In genomic region chr1:180081474-180081873, GRCh38 we compare ENCODE assay signal across 18 cellular contexts.
A peak's percentile ranks its signal among the peaks of the same experiment; 100 is the strongest.
DNase-seq lines count a peak whose midpoint lies in the region; ATAC-seq and TF ChIP-seq lines count a peak whose summit lies in the region.
"Had no signal": no experiment of that assay in that cellular context is flagged by ENCODE, and none has a peak within 500 bp of the region (broad histone marks: within the 10 kb centered on the region; RNA-seq: fewer than 3 reads in every experiment).

No MANE protein-coding gene starts in this region.

- H3F3A ChIP-seq in SK-N-SH (replicated peaks; ENCODE audit: insufficient read depth): peaks cover 10% of the 10 kb centered on the region
- peaks cover 5% of the 10 kb centered on the region for H3F3A ChIP-seq in PC-3 (ENCODE audit: low read length, unreplicated experiment)

- CTCF ChIA-PET in SK-N-SH (lab: Yijun Ruan, JAX) (no interaction called here), PC-3 (lab: Charles Lee) (no interaction called here)

- H3K4me2 ChIP-seq in SK-N-SH (no peak overlapping the region), PC-3 (ENCODE audit: low read length) (0 out of 2 replicates have a peak overlapping the region, but pooled peaks have one; percentile 12)
- H3K4me2 ChIP-seq: A549, BLaER1 had no signal

- H3K4me1 ChIP-seq in SK-N-SH (ENCODE audit: control insufficient read depth in 1 of 2, insufficient read depth in 2 of 2, low read depth in 1 of 2, low read length in 1 of 2): no peaks in the 10 kb centered on the region
- H3K4me1 ChIP-seq in PC-3 (ENCODE audit: insufficient read depth, low read length): peaks cover 26% of the 10 kb centered on the region
- H3K4me1 ChIP-seq in uterus: no peaks in the 10 kb centered on the region
- H3K4me1 ChIP-seq: A549, BE2C, BLaER1 had no signal

- TF ChIP-seq EP300 in SK-N-SH (IDR thresholded peaks at IDR 0.05; ENCODE audit: borderline replicate concordance in 1 of 2, low read depth in 1 of 2, low read length in 1 of 2): no peak

- DNase-seq in SK-N-SH (no peak), PC-3 (peak; percentile 22), left colon (no peak), ACHN (no peak), uterus (no peak), NCI-H69 (lab: John Stamatoyannopoulos, UW) (no peak)
- DNase-seq: BE2C; C1 segment of cervical spinal cord; CD4-positive, alpha-beta memory T cell; CD4-positive, CD25-positive, alpha-beta regulatory T cell; CD8-positive, alpha-beta memory T cell; COR-L47; DMS79 treated with DMSO at 0.1 percent for 48 hours; GF-D8 had no signal

- TF ChIP-seq CTCF in SK-N-SH (IDR thresholded peaks at IDR 0.05) (no peak), PC-3 (conservative IDR thresholded peaks at IDR 0.05; ENCODE audit: low read depth, low read length) (no peak), uterus (IDR thresholded peaks at IDR 0.05) (no peak)

- no peak overlapping the region for H3K4me3 ChIP-seq in SK-N-SH (ENCODE audit: low read depth in 2 of 2, low read length in 1 of 2)
- no peak overlapping the region for H3K4me3 ChIP-seq in PC-3 (ENCODE audit: low read length)
- H3K4me3 ChIP-seq in uterus: no peak overlapping the region
- H3K4me3 ChIP-seq: A549, BLaER1 had no signal

- H2AFZ ChIP-seq in SK-N-SH (ENCODE audit: low read depth): 0 out of 2 replicates have a peak overlapping the region, but pooled peaks have one; percentile 14
- H2AFZ ChIP-seq in PC-3 (ENCODE audit: low read length): no peak overlapping the region

- POLR2A ChIA-PET in SK-N-SH (lab: Yijun Ruan, JAX): no interaction called here
- POLR2A ChIA-PET in PC-3 (lab: Charles Lee; ENCODE audit: unreplicated experiment): no interaction called here

- H3K27me3 ChIP-seq in SK-N-SH (ENCODE audit: insufficient read depth): no peaks in the 10 kb centered on the region
- H3K27me3 ChIP-seq in PC-3 (ENCODE audit: low read length): no peaks in the 10 kb centered on the region
- no peaks in the 10 kb centered on the region for H3K27me3 ChIP-seq in uterus
- H3K27me3 ChIP-seq: BE2C, BLaER1 had no signal

- WGBS in SK-N-SH (ENCODE audit: low lambda C conversion rate): 87% methylated on average over 2 of the region's 2 CpGs

- H3K27ac ChIP-seq in SK-N-SH (ENCODE audit: low read depth in 2 of 2, low read length in 1 of 2) (no peak overlapping the region), PC-3 (ENCODE audit: low read length) (peak overlapping the region; percentile 58), uterus (no peak overlapping the region)
- H3K27ac ChIP-seq: 22Rv1, A549, BLaER1 had no signal

- H3K9me2 ChIP-seq in SK-N-SH (no peaks in the 10 kb centered on the region), PC-3 (replicated peaks; ENCODE audit: low read length) (no peaks in the 10 kb centered on the region)

- ATAC-seq in SK-N-SH treated with all-trans-retinoic acid at 6 μM for 48 hours: no peak
- ATAC-seq in PC-3: peak; percentile 53
- peak; percentile 71 for ATAC-seq in left colon
- ATAC-seq: A549 had no signal

- in situ Hi-C loops in ACHN (cut with HindIII; ENCODE audit: low pct_ligation_motif_present, low pct_unique_long_range_greater_than_20kb, low sequenced_read_pairs): no loop called here

- no TSS peak for BruUV-seq in PC-3 (replicated peaks; lab: Mats Ljungman, UMichigan)

- no peak for TF ChIP-seq POLR2A in uterus (IDR thresholded peaks at IDR 0.05)

- H4K20me1 ChIP-seq in SK-N-SH (ENCODE audit: insufficient read depth) (no peaks in the 10 kb centered on the region), PC-3 (ENCODE audit: low read length) (no peaks in the 10 kb centered on the region)
- H4K20me1 ChIP-seq: BLaER1 had no signal

- intact Hi-C loops in PC-3 (cut with micrococcal nuclease): no loop called here
- intact Hi-C loops in left colon (cut with DNase I, micrococcal nuclease): no loop called here
- intact Hi-C loops in uterus (cut with DNase I; ENCODE audit: low total_unique reads): no loop called here

- no peaks in the 10 kb centered on the region for H3K9me3 ChIP-seq in SK-N-SH
- no peaks in the 10 kb centered on the region for H3K9me3 ChIP-seq in PC-3 (ENCODE audit: low read length)
- no peaks in the 10 kb centered on the region for H3K9me3 ChIP-seq in uterus
- H3K9me3 ChIP-seq: A549, BE2C, BLaER1 had no signal

- TF ChIP-seq RAD21 in SK-N-SH (IDR thresholded peaks at IDR 0.05; ENCODE audit: low read length): no peak

- H3K36me3 ChIP-seq in SK-N-SH (replicated peaks in 1 of 2; ENCODE audit: control insufficient read depth in 1 of 2, insufficient read depth in 2 of 2, low read length in 1 of 2): peaks cover 66 to 67% of the 10 kb centered on the region in 2 experiments
- H3K36me3 ChIP-seq in PC-3 (ENCODE audit: low read depth, low read length): peaks cover 9% of the 10 kb centered on the region; the same call in 1 of the 2 replicates
- no peaks in the 10 kb centered on the region for H3K36me3 ChIP-seq in uterus

- H3K79me2 ChIP-seq in SK-N-SH (ENCODE audit: insufficient read depth): no peaks in the 10 kb centered on the region
- H3K79me2 ChIP-seq in PC-3 (ENCODE audit: low read length): no peaks in the 10 kb centered on the region

- no peak overlapping the region for H3K9ac ChIP-seq in SK-N-SH
- H3K9ac ChIP-seq in PC-3 (ENCODE audit: low read length): no peak overlapping the region
- H3K9ac ChIP-seq: BLaER1 had no signal

TF ChIP-seq in SK-N-SH, 30 proteins besides CTCF, POLR2A, EP300 and RAD21 (continues in another document):
- TF ChIP-seq SIN3A (IDR thresholded peaks at IDR 0.05; ENCODE audit: borderline replicate concordance, low read depth, low read length): no peak
- no peak for TF ChIP-seq RCOR1 (IDR thresholded peaks at IDR 0.05; ENCODE audit: low read length)
- TF ChIP-seq RFX5 (IDR thresholded peaks at IDR 0.05; ENCODE audit: low read length): no peak
- TF ChIP-seq POLR2AphosphoS5 (IDR thresholded peaks at IDR 0.05; ENCODE audit: low read depth, low read length): no peak
- no peak for TF ChIP-seq RXRA (IDR thresholded peaks at IDR 0.05; ENCODE audit: borderline replicate concordance, low read depth)
- TF ChIP-seq GATA2 (CRISPR knock-in tag; IDR thresholded peaks at IDR 0.05): no peak
- TF ChIP-seq FOXM1 (IDR thresholded peaks at IDR 0.05; ENCODE audit: low read depth): no peak
- no peak for TF ChIP-seq MAX (IDR thresholded peaks at IDR 0.05; ENCODE audit: low read depth)
- TF ChIP-seq PBX3 (IDR thresholded peaks at IDR 0.05): no peak
- no peak for TF ChIP-seq MEF2A (IDR thresholded peaks at IDR 0.05; ENCODE audit: borderline replicate concordance, low read depth)

TF ChIP-seq in SK-N-SH treated with all-trans-retinoic acid at 6 μM for 48 hours, 23 proteins besides CTCF, POLR2A, EP300 and RAD21 (continues in another document):
- TF ChIP-seq TOX (CRISPR knock-in tag; IDR thresholded peaks at IDR 0.05; ENCODE audit: borderline replicate concordance): no peak
- no peak for TF ChIP-seq ISL1 (CRISPR knock-in tag; IDR thresholded peaks at IDR 0.05)
- TF ChIP-seq PATZ1 (CRISPR knock-in tag; IDR thresholded peaks at IDR 0.05; ENCODE audit: borderline replicate concordance): no peak
- no peak for TF ChIP-seq SNAI2 (CRISPR knock-in tag; IDR thresholded peaks at IDR 0.05)
- no peak for TF ChIP-seq ESRRG (CRISPR knock-in tag; IDR thresholded peaks at IDR 0.05)
- no peak for TF ChIP-seq BACH2 (CRISPR knock-in tag; IDR thresholded peaks at IDR 0.05; ENCODE audit: borderline replicate concordance)
- no peak for TF ChIP-seq CREB5 (CRISPR knock-in tag; IDR thresholded peaks at IDR 0.05; ENCODE audit: low read depth)
- TF ChIP-seq ZC3H10 (CRISPR knock-in tag; IDR thresholded peaks at IDR 0.05): no peak
- no peak for TF ChIP-seq TCF4 (CRISPR knock-in tag; IDR thresholded peaks at IDR 0.05; ENCODE audit: borderline replicate concordance)
- TF ChIP-seq ZFP30 (CRISPR knock-in tag; IDR thresholded peaks at IDR 0.05): no peak
- TF ChIP-seq POU6F1 (CRISPR knock-in tag; IDR thresholded peaks at IDR 0.05; ENCODE audit: borderline replicate concordance, low read depth): no peak
- TF ChIP-seq RARB (CRISPR knock-in tag; IDR thresholded peaks at IDR 0.05): no peak
- no peak for TF ChIP-seq ZNF8 (CRISPR knock-in tag; IDR thresholded peaks at IDR 0.05)
- TF ChIP-seq ZFP3 (CRISPR knock-in tag; IDR thresholded peaks at IDR 0.05): no peak
